In genomic region chr10:8584666-8585065, GRCh38 we compare ENCODE assay signal across 28 cellular contexts.
"Had no signal": no experiment of that assay in that cellular context is flagged by ENCODE, and none has a peak within 500 bp of the region (broad histone marks: within the 10 kb centered on the region; RNA-seq: fewer than 3 reads in every experiment).

No MANE protein-coding gene starts in this region.

- H3K27ac ChIP-seq: epithelial cell of prostate, esophagus muscularis mucosa, gastroesophageal sphincter, hepatocyte, left ventricle myocardium inferior, neural progenitor cell, ovary, prostate gland, right lobe of liver, spleen, testis, transverse colon had no signal

- H3K9me3 ChIP-seq: esophagus muscularis mucosa, gastroesophageal sphincter, left ventricle myocardium inferior, prostate gland, right lobe of liver, spleen, testis, transverse colon had no signal

- H3K27me3 Mint-ChIP-seq: dendritic cell treated with granulocyte-macrophage colony-stimulating factor and Interleukin-4, amounts not matched to agents 40 ng/mL and 50 ng/mL, for 4 days; stimulated activated memory B cell treated with anti-CD40 and anti-IgM and Interleukin-4, amounts not matched to agents 10 μg/mL and 1 μg/mL and 100 μg/mL, for 72 hours had no signal

- H3K27me3 ChIP-seq: esophagus muscularis mucosa, gastroesophageal sphincter, neural progenitor cell, ovary, right lobe of liver, spleen, testis, transverse colon had no signal

- H3K4me3 Mint-ChIP-seq: dendritic cell treated with granulocyte-macrophage colony-stimulating factor and Interleukin-4, amounts not matched to agents 40 ng/mL and 50 ng/mL, for 4 days; effector memory CD8-positive, alpha-beta T cell; natural killer cell treated with Interleukin-12 subunit alpha and Interleukin-12 subunit beta and Interleukin-15 and Interleukin-18, amount 100 ng/mL, for 72 hours; neural progenitor cell; stimulated activated memory B cell treated with anti-CD40 and anti-IgM and Interleukin-4, amounts not matched to agents 10 μg/mL and 1 μg/mL and 100 μg/mL, for 72 hours; stimulated activated naive CD8-positive, alpha-beta T cell treated with anti-CD3 and anti-CD28 coated beads, Interleukin-15, Interleukin-2, amounts not matched to agents 100 ng/mL and 50 ng/mL, for 24 hours had no signal

- DNase-seq: cerebellar nuclear complex; effector memory CD8-positive, alpha-beta T cell; head of caudate nucleus; left cardiac atrium; left ventricle myocardium inferior; mesenchymal stem cell; midbrain; nucleus accumbens; ovary; retina; right lobe of liver; spleen; stimulated activated CD4-positive, alpha-beta T cell treated with anti-CD3 and anti-CD28 coated beads, Interleukin-15, amount 100 ng/mL, for 24 hours; stimulated activated CD4-positive, alpha-beta T cell treated with anti-CD3 and anti-CD28 coated beads, Interleukin-1b, Interleukin-23, amount 100 ng/mL, for 48 hours; stimulated activated CD4-positive, alpha-beta T cell treated with anti-CD3 and anti-CD28 coated beads, Interleukin-4, amount 100 ng/mL, for 24 hours; testis; transverse colon had no signal

- H3K27ac Mint-ChIP-seq: dendritic cell treated with granulocyte-macrophage colony-stimulating factor and Interleukin-4, amounts not matched to agents 40 ng/mL and 50 ng/mL, for 4 days; effector memory CD8-positive, alpha-beta T cell; natural killer cell treated with Interleukin-12 subunit alpha and Interleukin-12 subunit beta and Interleukin-15 and Interleukin-18, amount 100 ng/mL, for 72 hours; neural progenitor cell; stimulated activated memory B cell treated with anti-CD40 and anti-IgM and Interleukin-4, amounts not matched to agents 10 μg/mL and 1 μg/mL and 100 μg/mL, for 72 hours; stimulated activated naive CD8-positive, alpha-beta T cell treated with anti-CD3 and anti-CD28 coated beads, Interleukin-15, Interleukin-2, amounts not matched to agents 100 ng/mL and 50 ng/mL, for 24 hours had no signal

- H3K4me1 ChIP-seq: esophagus muscularis mucosa, gastroesophageal sphincter, left ventricle myocardium inferior, neural progenitor cell, prostate gland, right lobe of liver, spleen, testis, transverse colon had no signal

- H3K36me3 Mint-ChIP-seq: natural killer cell treated with Interleukin-12 subunit alpha and Interleukin-12 subunit beta and Interleukin-15 and Interleukin-18, amount 100 ng/mL, for 72 hours; neural progenitor cell; stimulated activated memory B cell treated with anti-CD40 and anti-IgM and Interleukin-4, amounts not matched to agents 10 μg/mL and 1 μg/mL and 100 μg/mL, for 72 hours had no signal

- H3K36me3 ChIP-seq: esophagus muscularis mucosa, gastroesophageal sphincter, left ventricle myocardium inferior, neural progenitor cell, ovary, prostate gland, right lobe of liver, spleen, transverse colon had no signal

- H3K4me1 Mint-ChIP-seq: stimulated activated memory B cell treated with anti-CD40 and anti-IgM and Interleukin-4, amounts not matched to agents 10 μg/mL and 1 μg/mL and 100 μg/mL, for 72 hours had no signal

- H3K4me3 ChIP-seq: esophagus muscularis mucosa, gastroesophageal sphincter, hepatocyte, left ventricle myocardium inferior, lung, neural progenitor cell, ovary, prostate gland, right lobe of liver, spleen, testis, transverse colon had no signal

- H3K9me3 Mint-ChIP-seq: effector memory CD8-positive, alpha-beta T cell; natural killer cell treated with Interleukin-12 subunit alpha and Interleukin-12 subunit beta and Interleukin-15 and Interleukin-18, amount 100 ng/mL, for 72 hours; neural progenitor cell; stimulated activated naive CD8-positive, alpha-beta T cell treated with anti-CD3 and anti-CD28 coated beads, Interleukin-15, Interleukin-2, amounts not matched to agents 100 ng/mL and 50 ng/mL, for 24 hours had no signal
